ENCODE assay signal across 8 cellular contexts in genomic region chr12:56725723-56726102, GRCh38. TPM values are rescaled to one million over a fixed set of nuclear protein-coding genes. Genes with fewer than 3 reads are reported as not detected.
DNase-seq lines count a peak whose midpoint lies in the region; ATAC-seq and TF ChIP-seq lines count a peak whose summit lies in the region.

No MANE protein-coding gene starts in this region.

- CTCF ChIA-PET in CD4-positive, alpha-beta memory T cell (lab: Charles Lee; ENCODE audit: partially characterized antibody), result interaction anchor here (1.0 to 1.5 kb wide), 8 partner anchors 32 to 386 kb away, joined by 3 to 8 read pairs (median 4); partner anchors contain the start of gene STAT6

- H3K4me1 Mint-ChIP-seq in CD4-positive, alpha-beta memory T cell, result peaks cover 35 to 61% (median 46%) of the 10 kb centered on the region in 4 donors
- H3K4me1 Mint-ChIP-seq in effector memory CD8-positive, alpha-beta T cell (ENCODE audit: low read depth in 2 of 2), result peaks cover 38 to 47% of the 10 kb centered on the region in 2 donors
- H3K4me1 Mint-ChIP-seq in neural progenitor cell, result peaks cover 36% of the 10 kb centered on the region

- H3K9ac ChIP-seq in NT2/D1 (ENCODE audit: insufficient read length, low read depth), result peak overlapping the region; percentile 99
- H3K9ac ChIP-seq in neural progenitor cell, result no peak overlapping the region

- POLR2A ChIA-PET in CD4-positive, alpha-beta memory T cell (lab: Charles Lee; ENCODE audit: partially characterized antibody), result interaction anchor here (0.7 to 13.9 kb wide), 33 partner anchors 9 to 609 kb away, joined by 3 to 247 read pairs (median 4); partner anchors contain the start of genes ATP5F1B, BAZ2A, CS and GLS2

- no peak for ATAC-seq in effector memory CD8-positive, alpha-beta T cell (replicated peaks)
- ATAC-seq in GM21390 (IDR thresholded peaks at IDR 0.05; ENCODE audit: unreplicated experiment) (no peak), GM18867 (IDR thresholded peaks at IDR 0.05; ENCODE audit: unreplicated experiment) (no peak)

- peak overlapping the region; percentile 90 to 99 (median 98) for H3K4me3 Mint-ChIP-seq in CD4-positive, alpha-beta memory T cell
- peak overlapping the region; percentile 97 to 98 for H3K4me3 Mint-ChIP-seq in effector memory CD8-positive, alpha-beta T cell
- H3K4me3 Mint-ChIP-seq in neural progenitor cell, result peak overlapping the region; percentile 96

- peaks cover 23% of the 10 kb centered on the region for H3K36me3 ChIP-seq in CD4-positive, alpha-beta memory T cell (ENCODE audit: insufficient read depth, low read length)
- H3K36me3 ChIP-seq in NT2/D1 (ENCODE audit: insufficient read depth, insufficient read length, low read length) (peaks cover 63% of the 10 kb centered on the region), neural progenitor cell (peaks cover 5% of the 10 kb centered on the region)

- peak overlapping the region; percentile 95 for H2AFZ ChIP-seq in neural progenitor cell (replicated peaks)

- peaks cover 52% of the 10 kb centered on the region for H3F3A ChIP-seq in neural progenitor cell (ENCODE audit: low read depth)

- H4K20me1 ChIP-seq in neural progenitor cell (ENCODE audit: low read depth), result peaks cover 40% of the 10 kb centered on the region

- H3K27ac ChIP-seq in CD4-positive, alpha-beta memory T cell (ENCODE audit: low read depth, low read length), result peak overlapping the region; percentile 90
- peak overlapping the region; percentile 97 for H3K27ac ChIP-seq in neural progenitor cell

- no peak for TF ChIP-seq CTCF in neural progenitor cell (IDR thresholded peaks at IDR 0.05)

- peak overlapping the region; percentile 91 for H3K4me2 ChIP-seq in neural progenitor cell

- intact Hi-C loops in CD4-positive, alpha-beta memory T cell (cut with micrococcal nuclease), result loop anchor here (1.0 to 2.0 kb wide), 4 partner anchors 27 to 89 kb away; partner anchors contain the start of genes PRIM1 and PTGES3

- H3K9me3 Mint-ChIP-seq in CD4-positive, alpha-beta memory T cell, result peaks cover 0 to 3% (median 0%) of the 10 kb centered on the region in 8 donors
- H3K9me3 Mint-ChIP-seq in effector memory CD8-positive, alpha-beta T cell, result no peaks in the 10 kb centered on the region
- no peaks in the 10 kb centered on the region for H3K9me3 Mint-ChIP-seq in neural progenitor cell

- H3K79me2 ChIP-seq in neural progenitor cell (ENCODE audit: low read depth), result peaks cover 45% of the 10 kb centered on the region

- peaks cover 48% of the 10 kb centered on the region for H3K4me1 ChIP-seq in CD4-positive, alpha-beta memory T cell (ENCODE audit: insufficient read depth, low read length)
- H3K4me1 ChIP-seq in NT2/D1 (ENCODE audit: insufficient read depth, insufficient read length) (peaks cover 10% of the 10 kb centered on the region), neural progenitor cell (peaks cover 31% of the 10 kb centered on the region)

- H3K27me3 Mint-ChIP-seq in CD4-positive, alpha-beta memory T cell, result no peaks in the 10 kb centered on the region
- no peaks in the 10 kb centered on the region for H3K27me3 Mint-ChIP-seq in effector memory CD8-positive, alpha-beta T cell
- peaks cover 13% of the 10 kb centered on the region for H3K27me3 Mint-ChIP-seq in neural progenitor cell (ENCODE audit: insufficient read depth, low read depth)

- peak overlapping the region; percentile 92 to 99 (median 97) for H3K27ac Mint-ChIP-seq in CD4-positive, alpha-beta memory T cell
- H3K27ac Mint-ChIP-seq in effector memory CD8-positive, alpha-beta T cell, result peak overlapping the region; percentile 95 to 97
- H3K27ac Mint-ChIP-seq in neural progenitor cell, result peak overlapping the region; percentile 97

- H3K36me3 Mint-ChIP-seq in CD4-positive, alpha-beta memory T cell, result peaks cover 12 to 53% of the 10 kb centered on the region in 2 donors
- H3K36me3 Mint-ChIP-seq in effector memory CD8-positive, alpha-beta T cell (ENCODE audit: insufficient read depth), result peaks cover 14% of the 10 kb centered on the region
- H3K36me3 Mint-ChIP-seq in neural progenitor cell, result peaks cover 29% of the 10 kb centered on the region

- H3K27me3 ChIP-seq in CD4-positive, alpha-beta memory T cell (ENCODE audit: insufficient read depth, low read length), result no peaks in the 10 kb centered on the region
- H3K27me3 ChIP-seq in NT2/D1 (ENCODE audit: insufficient read depth, insufficient read length) (no peaks in the 10 kb centered on the region), neural progenitor cell (no peaks in the 10 kb centered on the region)

- peak overlapping the region; percentile 90 to 100 for H3K4me3 ChIP-seq in CD4-positive, alpha-beta memory T cell (ENCODE audit: low read length in 2 of 2)
- peak overlapping the region; percentile 97 for H3K4me3 ChIP-seq in NT2/D1 (ENCODE audit: insufficient read length, low read depth)
- peak overlapping the region; percentile 91 for H3K4me3 ChIP-seq in neural progenitor cell

- no peaks in the 10 kb centered on the region for H3K9me3 ChIP-seq in CD4-positive, alpha-beta memory T cell (ENCODE audit: control insufficient read depth in 1 of 2, low read length in 2 of 2)
- no peaks in the 10 kb centered on the region for H3K9me3 ChIP-seq in NT2/D1 (ENCODE audit: insufficient read depth, low read length)
- no peaks in the 10 kb centered on the region for H3K9me3 ChIP-seq in neural progenitor cell (ENCODE audit: low read depth)

- no peak for DNase-seq in CD4-positive, alpha-beta memory T cell
- DNase-seq in NT2/D1 (ENCODE audit: low read depth, low spot score), result no peak
- no peak for DNase-seq in effector memory CD8-positive, alpha-beta T cell
- DNase-seq in neural progenitor cell (ENCODE audit: low spot score), result peak; percentile 15
- DNase-seq in epidermal melanocyte (ENCODE audit: insufficient read length, low spot score), result no peak
- no peak for DNase-seq in DMS79 (lab: John Stamatoyannopoulos, UW)

RNA-seq across cellular contexts. Expression of gene NACA, which starts 0.6 kb away (rescaled TPM):
- 1,000 to 10,000 TPM; 1,184 to 1,255 TPM for total RNA-seq in CD4-positive, alpha-beta memory T cell
- polyA plus RNA-seq in CD4-positive, alpha-beta memory T cell, result 1,000 to 10,000 TPM; 1,025 to 1,184 TPM
- total RNA-seq in neural progenitor cell (ENCODE audit: low replicate concordance), result 1,855 and 2,450 TPM in 2 replicates

RNA-seq across cellular contexts. Expression of gene PRIM1, which starts 26.4 kb away (rescaled TPM):
- 10 to 100 TPM; 30.2 to 34.3 TPM for total RNA-seq in CD4-positive, alpha-beta memory T cell
- polyA plus RNA-seq in CD4-positive, alpha-beta memory T cell, result 10 to 100 TPM; 45.0 to 46.9 TPM
- 108 and 166 TPM in 2 replicates for total RNA-seq in neural progenitor cell (ENCODE audit: low replicate concordance)

RNA-seq across cellular contexts. Expression of gene HSD17B6, which starts 37.4 kb away (rescaled TPM):
- total RNA-seq in CD4-positive, alpha-beta memory T cell, result 1 to 10 TPM in 1 of 2 experiments, under 1 TPM in 1; 0.78 to 1.9 TPM
- polyA plus RNA-seq in CD4-positive, alpha-beta memory T cell, result 1 to 10 TPM; 1.6 to 2.2 TPM
- total RNA-seq in neural progenitor cell (ENCODE audit: low replicate concordance), result 2.5 and 10.0 TPM in 2 replicates

RNA-seq across cellular contexts. Expression of gene PTGES3, which starts 37.6 kb away (rescaled TPM):
- total RNA-seq in CD4-positive, alpha-beta memory T cell, result 100 to 1,000 TPM; 191 to 195 TPM
- polyA plus RNA-seq in CD4-positive, alpha-beta memory T cell, result 100 to 1,000 TPM; 261 to 353 TPM
- total RNA-seq in neural progenitor cell (ENCODE audit: low replicate concordance), result 197 and 298 TPM in 2 replicates
